ENCODE assay signal across 1 cellular context in genomic region chr1:155522069-155522468, GRCh38.
TF ChIP-seq lines count a peak whose summit lies in the region.

No MANE protein-coding gene starts in this region.

TF ChIP-seq in endothelial cell of umbilical vein, 7 proteins besides CTCF, POLR2A, EP300 and RAD21 (continued from another document):
- peak; percentile 32 for TF ChIP-seq GATA2 (IDR thresholded peaks at IDR 0.05; ENCODE audit: insufficient read depth, insufficient read length, low read depth, low read length)
- no peak for TF ChIP-seq MAX (IDR thresholded peaks at IDR 0.05; ENCODE audit: insufficient read depth, insufficient read length)
